Comparison of ENCODE assay signal across 40 cellular contexts in genomic region chr2:211948932-211949331, GRCh38.
"Had no signal": no experiment of that assay in that cellular context is flagged by ENCODE, and none has a peak within 500 bp of the region (broad histone marks: within the 10 kb centered on the region; RNA-seq: fewer than 3 reads in every experiment).

No MANE protein-coding gene starts in this region.

- H3K4me3 Mint-ChIP-seq: activated naive CD4-positive, alpha-beta T cell treated with anti-CD3 and anti-CD28 coated beads for 36 hours; activated naive CD4-positive, alpha-beta T cell treated with anti-CD3 and anti-CD28 coated beads, Interleukin-2, amount 10 ng/mL, durations not matched to agents 7 days and 5 days; activated naive CD4-positive, alpha-beta T cell treated with anti-CD3 and anti-CD28 coated beads, Interleukin-2, amount 50 U/mL, for 24 hours; activated naive CD8-positive, alpha-beta T cell; activated naive CD8-positive, alpha-beta T cell treated with anti-CD3 and anti-CD28 coated beads for 36 hours; activated naive CD8-positive, alpha-beta T cell treated with anti-CD3 and anti-CD28 coated beads, Interleukin-2, amount 10 ng/mL, durations not matched to agents 7 days and 5 days; activated naive CD8-positive, alpha-beta T cell treated with anti-CD3 and anti-CD28 coated beads, Interleukin-2, amount 50 U/mL, for 24 hours; activated T-cell treated with anti-CD3 and anti-CD28 coated beads, Interleukin-2, amount 50 U/mL, for 24 hours; activated T-cell treated with anti-CD3 and anti-CD28 coated beads, Interleukin-2, amount 50 U/mL, for 4 hours; activated T-cell treated with anti-CD3 and anti-CD28 coated beads, Interleukin-2, amount 50 U/mL, for 72 hours; activated T-helper 1 cell treated with anti-CD3 and anti-CD28 coated beads, Interleukin-12 subunit alpha, Interleukin-12 subunit beta, Interleukin-2, Interleukin-4 antibody, amounts not matched to agents 30 ng/mL and 10 ng/mL and 1 ng/mL, durations not matched to agents 14 hours and 24 hours and 36 hours; activated T-helper 17 cell treated with anti-CD3 and anti-CD28 coated beads, Interleukin-2, amount 50 U/mL, for 72 hours; brain; central memory CD8-positive, alpha-beta T cell had no signal

- H3K27me3 ChIP-seq: adrenal gland, ascending aorta, body of pancreas, brain microvascular endothelial cell, breast epithelium, cardiac muscle cell had no signal

- H3K27ac Mint-ChIP-seq: activated naive CD4-positive, alpha-beta T cell treated with anti-CD3 and anti-CD28 coated beads for 36 hours; activated naive CD4-positive, alpha-beta T cell treated with anti-CD3 and anti-CD28 coated beads, Interleukin-2, amount 10 ng/mL, durations not matched to agents 7 days and 5 days; activated naive CD4-positive, alpha-beta T cell treated with anti-CD3 and anti-CD28 coated beads, Interleukin-2, amount 50 U/mL, for 24 hours; activated naive CD4-positive, alpha-beta T cell treated with anti-CD3 and anti-CD28 coated beads, Interleukin-2, amount 50 U/mL, for 72 hours; activated naive CD8-positive, alpha-beta T cell; activated naive CD8-positive, alpha-beta T cell treated with anti-CD3 and anti-CD28 coated beads for 36 hours; activated naive CD8-positive, alpha-beta T cell treated with anti-CD3 and anti-CD28 coated beads, Interleukin-2, amount 10 ng/mL, durations not matched to agents 7 days and 5 days; activated naive CD8-positive, alpha-beta T cell treated with anti-CD3 and anti-CD28 coated beads, Interleukin-2, amount 50 U/mL, for 24 hours; activated T-cell treated with anti-CD3 and anti-CD28 coated beads, Interleukin-2, amount 50 U/mL, for 24 hours; activated T-cell treated with anti-CD3 and anti-CD28 coated beads, Interleukin-2, amount 50 U/mL, for 72 hours; activated T-helper 1 cell treated with anti-CD3 and anti-CD28 coated beads, Interleukin-12 subunit alpha, Interleukin-12 subunit beta, Interleukin-2, Interleukin-4 antibody, amounts not matched to agents 30 ng/mL and 10 ng/mL and 1 ng/mL, durations not matched to agents 14 hours and 24 hours and 36 hours; activated T-helper 17 cell treated with anti-CD3 and anti-CD28 coated beads, Interleukin-2, amount 50 U/mL, for 72 hours; activated T-helper 2 cell treated with anti-CD3 and anti-CD28 coated beads, Interferon-gamma antibody, Interleukin-2, Interleukin-4, amounts not matched to agents 10 μg/mL and 5 μg/mL and 100 μg/mL, durations not matched to agents 14 hours and 24 hours and 36 hours; brain had no signal

- H3K36me3 ChIP-seq: adrenal gland, ascending aorta, brain microvascular endothelial cell, breast epithelium, cardiac muscle cell had no signal

- H3K4me1 Mint-ChIP-seq: activated naive CD4-positive, alpha-beta T cell treated with anti-CD3 and anti-CD28 coated beads, Interleukin-2, amount 10 ng/mL, durations not matched to agents 7 days and 5 days; activated naive CD4-positive, alpha-beta T cell treated with anti-CD3 and anti-CD28 coated beads, Interleukin-2, amount 50 U/mL, for 24 hours; activated naive CD8-positive, alpha-beta T cell treated with anti-CD3 and anti-CD28 coated beads for 36 hours; activated naive CD8-positive, alpha-beta T cell treated with anti-CD3 and anti-CD28 coated beads, Interleukin-2, amount 10 ng/mL, durations not matched to agents 7 days and 5 days; activated naive CD8-positive, alpha-beta T cell treated with anti-CD3 and anti-CD28 coated beads, Interleukin-2, amount 50 U/mL, for 24 hours; activated T-helper 17 cell treated with anti-CD3 and anti-CD28 coated beads, Interleukin-2, amount 50 U/mL, for 72 hours; brain; central memory CD8-positive, alpha-beta T cell had no signal

- H3K4me3 ChIP-seq: adrenal gland, ascending aorta, body of pancreas, breast epithelium, cardiac muscle cell had no signal

- DNase-seq: activated effector memory CD4-positive, alpha-beta T cell treated with anti-CD3 and anti-CD28 coated beads, Interleukin-2, amount 50 U/mL, for 16 hours; activated effector memory CD4-positive, alpha-beta T cell treated with Interleukin-2 at 50 U/mL for 16 hours; activated gamma-delta T cell; activated gamma-delta T cell treated with Interleukin-2 at 50 U/mL for 16 hours; activated naive CD4-positive, alpha-beta T cell; activated naive CD4-positive, alpha-beta T cell treated with anti-CD3 and anti-CD28 coated beads for 36 hours; activated naive CD4-positive, alpha-beta T cell treated with anti-CD3 and anti-CD28 coated beads, Interleukin-2, amount 10 ng/mL, durations not matched to agents 7 days and 5 days; activated naive CD4-positive, alpha-beta T cell treated with anti-CD3 and anti-CD28 coated beads, Interleukin-2, amount 50 U/mL, for 16 hours; activated naive CD4-positive, alpha-beta T cell treated with Interleukin-2 at 50 U/mL for 16 hours; activated naive CD8-positive, alpha-beta T cell treated with anti-CD3 and anti-CD28 coated beads for 36 hours; activated naive CD8-positive, alpha-beta T cell treated with anti-CD3 and anti-CD28 coated beads, Interleukin-2, amount 10 ng/mL, durations not matched to agents 7 days and 5 days; activated naive CD8-positive, alpha-beta T cell treated with anti-CD3 and anti-CD28 coated beads, Interleukin-2, amount 50 U/mL, for 24 hours; activated T-cell treated with anti-CD3 and anti-CD28 coated beads, Interleukin-2, amount 50 U/mL, for 1 hour; activated T-cell treated with anti-CD3 and anti-CD28 coated beads, Interleukin-2, amount 50 U/mL, for 24 hours; activated T-cell treated with anti-CD3 and anti-CD28 coated beads, Interleukin-2, amount 50 U/mL, for 4 hours; activated T-cell treated with anti-CD3 and anti-CD28 coated beads, Interleukin-2, amount 50 U/mL, for 48 hours; activated T-cell treated with anti-CD3 and anti-CD28 coated beads, Interleukin-2, amount 50 U/mL, for 72 hours; adrenal gland; amniotic stem cell; amygdala; anterior cingulate cortex; aorta; body of pancreas; brain microvascular endothelial cell; caudate nucleus; central memory CD4-positive, alpha-beta T cell; cerebellar nuclear complex had no signal

- FAIRE-seq: astrocyte, bronchial epithelial cell had no signal

- H3K4me1 ChIP-seq: adrenal gland, ascending aorta, body of pancreas, breast epithelium had no signal

- H3K9me3 Mint-ChIP-seq: activated naive CD4-positive, alpha-beta T cell treated with anti-CD3 and anti-CD28 coated beads, Interleukin-2, amount 10 ng/mL, durations not matched to agents 7 days and 5 days; activated naive CD4-positive, alpha-beta T cell treated with anti-CD3 and anti-CD28 coated beads, Interleukin-2, amount 50 U/mL, for 24 hours; activated naive CD8-positive, alpha-beta T cell treated with anti-CD3 and anti-CD28 coated beads, Interleukin-2, amount 10 ng/mL, durations not matched to agents 7 days and 5 days; activated T-helper 1 cell treated with anti-CD3 and anti-CD28 coated beads, Interleukin-12 subunit alpha, Interleukin-12 subunit beta, Interleukin-2, Interleukin-4 antibody, amounts not matched to agents 30 ng/mL and 10 ng/mL and 1 ng/mL, durations not matched to agents 14 hours and 24 hours and 36 hours; activated T-helper 2 cell treated with anti-CD3 and anti-CD28 coated beads, Interferon-gamma antibody, Interleukin-2, Interleukin-4, amounts not matched to agents 10 μg/mL and 5 μg/mL and 100 μg/mL, durations not matched to agents 14 hours and 24 hours and 36 hours had no signal

- H3K27ac ChIP-seq: adrenal gland, ascending aorta, body of pancreas, brain microvascular endothelial cell, breast epithelium, cardiac muscle cell had no signal

- H3K27me3 Mint-ChIP-seq: activated naive CD4-positive, alpha-beta T cell treated with anti-CD3 and anti-CD28 coated beads, Interleukin-2, amount 10 ng/mL, durations not matched to agents 7 days and 5 days; activated naive CD4-positive, alpha-beta T cell treated with anti-CD3 and anti-CD28 coated beads, Interleukin-2, amount 50 U/mL, for 24 hours; activated naive CD8-positive, alpha-beta T cell; activated naive CD8-positive, alpha-beta T cell treated with anti-CD3 and anti-CD28 coated beads for 36 hours; activated naive CD8-positive, alpha-beta T cell treated with anti-CD3 and anti-CD28 coated beads, Interleukin-2, amount 10 ng/mL, durations not matched to agents 7 days and 5 days; activated naive CD8-positive, alpha-beta T cell treated with anti-CD3 and anti-CD28 coated beads, Interleukin-2, amount 50 U/mL, for 24 hours; activated T-cell treated with anti-CD3 and anti-CD28 coated beads, Interleukin-2, amount 50 U/mL, for 24 hours; activated T-helper 17 cell treated with anti-CD3 and anti-CD28 coated beads, Interleukin-2, amount 50 U/mL, for 72 hours; central memory CD8-positive, alpha-beta T cell had no signal

- ATAC-seq: activated naive CD4-positive, alpha-beta T cell treated with anti-CD3 and anti-CD28 coated beads, Interleukin-2, amount 50 U/mL, for 72 hours; activated naive CD8-positive, alpha-beta T cell treated with anti-CD3 and anti-CD28 coated beads, Interleukin-2, amount 50 U/mL, for 24 hours; activated T-cell treated with anti-CD3 and anti-CD28 coated beads, Interleukin-2, amount 50 U/mL, for 4 hours; activated T-cell treated with anti-CD3 and anti-CD28 coated beads, Interleukin-2, amount 50 U/mL, for 72 hours; activated T-helper 17 cell treated with anti-CD3 and anti-CD28 coated beads, Interleukin-2, amount 50 U/mL, for 72 hours; body of pancreas had no signal

- H3K36me3 Mint-ChIP-seq: activated naive CD4-positive, alpha-beta T cell treated with anti-CD3 and anti-CD28 coated beads, Interleukin-2, amount 10 ng/mL, durations not matched to agents 7 days and 5 days; activated naive CD4-positive, alpha-beta T cell treated with anti-CD3 and anti-CD28 coated beads, Interleukin-2, amount 50 U/mL, for 24 hours; activated naive CD4-positive, alpha-beta T cell treated with anti-CD3 and anti-CD28 coated beads, Interleukin-2, amount 50 U/mL, for 72 hours; activated naive CD8-positive, alpha-beta T cell; activated naive CD8-positive, alpha-beta T cell treated with anti-CD3 and anti-CD28 coated beads for 36 hours; activated naive CD8-positive, alpha-beta T cell treated with anti-CD3 and anti-CD28 coated beads, Interleukin-2, amount 10 ng/mL, durations not matched to agents 7 days and 5 days; brain had no signal

- H3K9me3 ChIP-seq: adrenal gland, body of pancreas had no signal
